Comparison of ENCODE assay signal across 8 cellular contexts in genomic region chr1:28507646-28508434, GRCh38. TPM values are rescaled to one million over a fixed set of nuclear protein-coding genes. Genes with fewer than 3 reads are reported as not detected.
DNase-seq lines count a peak whose midpoint lies in the region; TF ChIP-seq lines count a peak whose summit lies in the region.

No MANE protein-coding gene starts in this region.

- DNase-seq in SJCRH30 (no peak), epithelial cell of proximal tubule (ENCODE audit: low read depth) (no peak), sigmoid colon (no peak), NK-92 (lab: John Stamatoyannopoulos, UW; ENCODE audit: unreplicated experiment) (no peak), dedifferentiated amniotic fluid mesenchymal stem cell (ENCODE audit: extremely low spot score) (no peak), AG20443 (ENCODE audit: low spot score) (no peak), iPS-NIHi11 (ENCODE audit: low spot score) (no peak)

- 0 out of 2 replicates have a peak, but pooled peaks cover 4% of the 10 kb centered on the region for H3K9me3 ChIP-seq in SJCRH30 (replicated peaks)
- no peaks in the 10 kb centered on the region for H3K9me3 ChIP-seq in sigmoid colon

- peaks cover 33% of the 10 kb centered on the region for H3K4me1 ChIP-seq in SJCRH30
- peaks cover 5 to 65% (median 58%) of the 10 kb centered on the region in 4 donors for H3K4me1 ChIP-seq in sigmoid colon

- TF ChIP-seq POLR2A in GM15510 (IDR thresholded peaks at IDR 0.05; ENCODE audit: borderline replicate concordance, extremely low read depth, insufficient read length) (peak; percentile 32), sigmoid colon (IDR thresholded peaks at IDR 0.05) (no peak)

- TF ChIP-seq CTCF in epithelial cell of proximal tubule (conservative IDR thresholded peaks at IDR 0.05; ENCODE audit: low read depth, low read length) (no peak), sigmoid colon (IDR thresholded peaks at IDR 0.05) (no peak)

- TF ChIP-seq EP300 in sigmoid colon (IDR thresholded peaks at IDR 0.05): no peak

- H3K4me3 ChIP-seq in SJCRH30: peak overlapping the region; percentile 82
- H3K4me3 ChIP-seq in epithelial cell of proximal tubule (ENCODE audit: low read depth, low read length): peak overlapping the region; percentile 83
- peak overlapping the region in 3 of 4 donors; percentile 55 to 77 (median 65) for H3K4me3 ChIP-seq in sigmoid colon

- H3K36me3 ChIP-seq in SJCRH30 (peaks cover 67% of the 10 kb centered on the region), sigmoid colon (peaks cover 21 to 50% (median 37%) of the 10 kb centered on the region in 4 donors)

- peaks cover 14% of the 10 kb centered on the region for H3K27me3 ChIP-seq in SJCRH30
- no peaks in the 10 kb centered on the region for H3K27me3 ChIP-seq in sigmoid colon

- WGBS in sigmoid colon, 2 donors: 4 to 18% methylated on average over 10 of the region's 10 CpGs

- H3K27ac ChIP-seq in SJCRH30 (peak overlapping the region; percentile 87), sigmoid colon (peak overlapping the region; percentile 77 to 93 (median 90))

- intact Hi-C loops in sigmoid colon (cut with DNase I): loop anchor here (5.0 to 10.0 kb wide), 3 partner anchors 136 to 273 kb away; partner anchors contain the start of genes ATP5IF1, DNAJC8 and RNU11

RNA-seq across cellular contexts. Expression of gene RCC1, which starts 2.0 kb away (rescaled TPM):
- total RNA-seq in SJCRH30 (2014; rRNA removed; shearing (Covaris generic)): 70.1 and 70.2 TPM in 2 replicates
- total RNA-seq in epithelial cell of proximal tubule (46.3 and 105 TPM in 2 replicates), sigmoid colon (10 to 100 TPM in 3 of 4 donors, 1 to 10 TPM in 1; 8.9 to 18.8 (median 10.8) TPM)
- 10 to 100 TPM; 25.2 to 64.2 (median 26.8) TPM for polyA plus RNA-seq in sigmoid colon

RNA-seq across cellular contexts. Expression of gene TRNAU1AP, which starts 45.0 kb away (rescaled TPM):
- 24.7 and 28.4 TPM in 2 replicates for total RNA-seq in SJCRH30 (2014; rRNA removed; shearing (Covaris generic))
- total RNA-seq in epithelial cell of proximal tubule: 23.9 and 30.4 TPM in 2 replicates
- total RNA-seq in sigmoid colon: 10 to 100 TPM; 20.0 to 36.5 (median 29.9) TPM
- polyA plus RNA-seq in sigmoid colon: 10 to 100 TPM; 14.1 to 27.6 (median 19.5) TPM
